Comparison of ENCODE assay signal across 31 cellular contexts in the genomic region with DNA sequence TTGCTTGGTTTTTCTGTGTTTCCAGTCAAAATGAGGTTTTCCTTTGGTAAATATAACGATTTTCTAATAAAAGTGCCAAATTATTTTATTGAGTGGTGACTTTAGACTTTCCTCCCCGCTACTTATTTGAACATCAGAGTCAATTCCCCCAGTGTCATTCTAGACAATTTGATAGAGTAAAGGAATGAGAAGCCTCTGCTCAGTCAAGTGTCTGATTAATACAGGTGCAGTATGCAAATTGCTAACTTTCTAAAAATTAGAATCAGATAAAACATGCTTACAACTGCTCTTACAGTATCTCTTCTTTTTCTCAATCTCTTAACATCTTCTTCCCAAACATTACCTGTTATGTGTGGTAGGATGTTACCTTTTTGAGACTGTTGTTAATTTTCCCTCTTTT.
"Had no signal": no experiment of that assay in that cellular context is flagged by ENCODE, and none has a peak within 500 bp of the region (broad histone marks: within the 10 kb centered on the region; RNA-seq: fewer than 3 reads in every experiment).

No MANE protein-coding gene starts in this region.

- H3K27me3 Mint-ChIP-seq: naive B cell; stimulated activated naive B cell treated with anti-CD40 and anti-IgM and Interleukin-4, amounts not matched to agents 10 μg/mL and 1 μg/mL and 100 μg/mL, for 72 hours had no signal

- H3K27ac Mint-ChIP-seq: immature natural killer cell, mesothelial cell of epicardium, natural killer cell, nephron progenitor cell, neural progenitor cell had no signal

- H3K4me1 Mint-ChIP-seq: mesothelial cell of epicardium, nephron progenitor cell, neural progenitor cell had no signal

- H3K27ac ChIP-seq: left lung, lower lobe of right lung, neural progenitor cell, neutrophil, parathyroid adenoma, psoas muscle, right lobe of liver, stomach, testis, thyroid gland, transverse colon, upper lobe of left lung, vagina had no signal

- ATAC-seq: left colon; left lung; lower lobe of right lung; natural killer cell; psoas muscle; right lobe of liver; stimulated activated naive B cell treated with anti-CD40 and anti-IgM and Interleukin-4, amounts not matched to agents 10 μg/mL and 1 μg/mL and 100 μg/mL, for 72 hours; stimulated activated naive CD8-positive, alpha-beta T cell treated with anti-CD3 and anti-CD28 coated beads, Interleukin-15, Interleukin-2, amounts not matched to agents 100 U/mL and 50 U/mL, for 24 hours had no signal

- H3K9me3 Mint-ChIP-seq: natural killer cell had no signal

- DNase-seq: hypothalamus; immature natural killer cell; kidney; left colon; left lung; lower lobe of right lung; mammary epithelial cell; mesendoderm; naive B cell; natural killer cell; nephron progenitor cell; occipital lobe; psoas muscle; right lobe of liver; stimulated activated CD4-positive, alpha-beta T cell treated with anti-CD3 and anti-CD28 coated beads, Interleukin-1b, Interleukin-23, amount 100 ng/mL, for 48 hours; stimulated activated CD4-positive, alpha-beta T cell treated with anti-CD3 and anti-CD28 coated beads, Interleukin-2, amount 100 ng/mL, for 48 hours; stimulated activated CD4-positive, alpha-beta T cell treated with anti-CD3 and anti-CD28 coated beads, Interleukin-4, amount 100 ng/mL, for 4 hours; stimulated activated CD8-positive, alpha-beta memory T cell treated with anti-CD3 and anti-CD28 coated beads, Interleukin-4, amount 100 ng/mL, for 48 hours; stimulated activated naive B cell treated with anti-CD40 and anti-IgM and Interleukin-4, amounts not matched to agents 10 μg/mL and 1 μg/mL and 100 μg/mL, for 72 hours; stimulated activated naive CD8-positive, alpha-beta T cell treated with anti-CD3 and anti-CD28 coated beads, Interleukin-15, Interleukin-2, amounts not matched to agents 100 U/mL and 50 U/mL, for 24 hours; stomach; testis; thyroid gland; transverse colon; upper lobe of left lung had no signal

- H3K4me1 ChIP-seq: left lung, lower lobe of right lung, neural progenitor cell, parathyroid adenoma, psoas muscle, right lobe of liver, testis, thyroid gland, upper lobe of left lung, vagina had no signal

- H3K36me3 Mint-ChIP-seq: mesothelial cell of epicardium, natural killer cell, neural progenitor cell had no signal

- H3K4me3 Mint-ChIP-seq: immature natural killer cell; mesothelial cell of epicardium; natural killer cell; nephron progenitor cell; neural progenitor cell; stimulated activated naive B cell treated with anti-CD40 and anti-IgM and Interleukin-4, amounts not matched to agents 10 μg/mL and 1 μg/mL and 100 μg/mL, for 72 hours had no signal

- H3K36me3 ChIP-seq: left lung, lower lobe of right lung, neutrophil, right lobe of liver, stomach, thyroid gland, transverse colon, upper lobe of left lung, vagina had no signal

- H3K9me3 ChIP-seq: neutrophil, testis, thyroid gland had no signal

- H3K27me3 ChIP-seq: left lung, neural progenitor cell, neutrophil, right lobe of liver, stomach, testis, thyroid gland, transverse colon, upper lobe of left lung, vagina had no signal

- H3K4me3 ChIP-seq: left lung, lower lobe of right lung, neural progenitor cell, psoas muscle, right lobe of liver, smooth muscle cell, stomach, testis, thyroid gland, transverse colon, upper lobe of left lung, vagina had no signal
